8 cellular contexts compared by ENCODE assay signal in the genomic region with DNA sequence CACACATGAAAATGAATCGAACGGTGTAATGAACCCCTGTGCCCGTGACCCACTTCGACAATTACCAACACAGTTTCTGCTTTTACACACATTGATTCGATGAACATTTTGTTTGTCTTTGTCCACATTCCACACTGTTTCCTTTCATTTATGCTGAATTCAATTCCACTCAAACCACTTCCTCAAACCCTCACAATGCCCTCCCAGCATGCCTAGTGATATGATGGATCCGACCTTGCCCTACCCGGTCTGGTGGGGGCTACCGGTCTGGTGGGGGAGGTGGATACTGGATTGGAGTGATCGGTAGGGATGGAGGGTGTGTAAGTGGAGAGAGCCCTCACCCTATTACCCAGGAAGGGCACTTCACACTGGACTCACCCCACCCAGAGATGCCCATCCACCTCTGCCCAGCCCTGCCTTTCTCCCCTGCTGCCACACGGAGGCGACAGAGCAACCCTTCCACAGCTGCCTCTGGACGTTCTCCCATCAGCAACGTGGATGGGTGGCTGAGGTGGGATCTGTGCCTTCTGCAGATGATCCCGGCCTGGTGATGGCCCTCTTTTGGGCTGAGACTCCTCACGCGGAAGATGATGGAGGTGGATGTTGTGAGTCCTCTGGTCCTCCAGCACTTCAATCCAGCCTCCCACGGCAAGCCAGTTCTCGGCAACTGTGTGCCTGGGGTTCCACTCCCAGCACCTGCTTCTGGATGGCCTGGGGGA. TPM values are rescaled to one million over a fixed set of nuclear protein-coding genes. Genes with fewer than 3 reads are reported as not detected.
DNase-seq lines count a peak whose midpoint lies in the region; ATAC-seq and TF ChIP-seq lines count a peak whose summit lies in the region.

No MANE protein-coding gene starts in this region.

- 33 to 34% methylated on average over 18 of the region's 18 CpGs for WGBS in GM23248 (ENCODE audit: low coverage in 1 of 2, low lambda C conversion rate in 2 of 2, missing lambda C conversion rate in 2 of 2), 2 experiments

- H3F3A ChIP-seq in GM23248 (ENCODE audit: insufficient read depth), result peaks cover 24% of the 10 kb centered on the region; the same call in 1 of the 2 replicates

- no peaks in the 10 kb centered on the region for H3K79me2 ChIP-seq in GM23248 (ENCODE audit: insufficient read depth)

- no peaks in the 10 kb centered on the region for H3K36me3 ChIP-seq in GM23248 (ENCODE audit: low read depth)
- H3K36me3 ChIP-seq in lower lobe of right lung, result no peaks in the 10 kb centered on the region

- H3K9ac ChIP-seq in GM23248, result peak overlapping the region; percentile 48

- peak overlapping the region; percentile 48 for H2AFZ ChIP-seq in GM23248

- peak in 55 of 56 donors; percentile 18 to 81 (median 69) for TF ChIP-seq CTCF in dorsolateral prefrontal cortex (IDR thresholded peaks at IDR 0.05 in 54 of 56, conservative IDR thresholded peaks at IDR 0.05 in 2 of 56; ENCODE audit: low read depth in 1 of 56, partially characterized antibody in 56 of 56)
- peak; percentile 84 for TF ChIP-seq CTCF in lower lobe of right lung (IDR thresholded peaks at IDR 0.05)

- H3K4me2 ChIP-seq in GM23248 (ENCODE audit: unreplicated experiment), result peak overlapping the region; percentile 67

- DNase-seq in AG20443 (ENCODE audit: low spot score) (peak; percentile 82), GM23248 (peak; percentile 88), NCI-H510A treated with DMSO at 0.1 percent for 48 hours (lab: John Stamatoyannopoulos, UW) (peak; percentile 65), dorsolateral prefrontal cortex (peak in 8 of 10 donors; percentile 24 to 68 (median 48)), lower lobe of right lung (peak; percentile 79)
- peak; percentile 18 to 36 for DNase-seq in activated CD4-positive, alpha-beta T cell treated with anti-CD3 and anti-CD28 coated beads, Interleukin-2, amount 50 U/mL, for 24 hours (ENCODE audit: low read depth in 1 of 2, low spot score in 1 of 2)
- peak; percentile 4 for DNase-seq in stimulated activated CD8-positive, alpha-beta memory T cell treated with anti-CD3 and anti-CD28 coated beads, Interleukin-15, amount 100 ng/mL, for 1 hour (ENCODE audit: low read depth)

- no peaks in the 10 kb centered on the region for H3K9me2 ChIP-seq in GM23248 (ENCODE audit: insufficient read depth)

- H3K4me1 ChIP-seq in GM23248 (ENCODE audit: insufficient read depth) (peaks cover 15% of the 10 kb centered on the region), lower lobe of right lung (peaks cover 21% of the 10 kb centered on the region)

- H3K27me3 ChIP-seq in GM23248 (replicated peaks; ENCODE audit: insufficient read depth) (no peaks in the 10 kb centered on the region), dorsolateral prefrontal cortex (no peaks in the 10 kb centered on the region), lower lobe of right lung (ENCODE audit: low read depth) (no peaks in the 10 kb centered on the region)

- ATAC-seq in lower lobe of right lung (peak; percentile 90 to 92), GM18519 (IDR thresholded peaks at IDR 0.05; ENCODE audit: low FRiP score, unreplicated experiment) (no peak)

- intact Hi-C loops in dorsolateral prefrontal cortex (cut with DNase I) (loop anchor here (2.0 to 5.0 kb wide), 4 partner anchors 52 to 708 kb away; no protein-coding TSS in a partner anchor), lower lobe of right lung (cut with DNase I) (no loop called here)

- no peaks in the 10 kb centered on the region for H3K9me3 ChIP-seq in GM23248 (ENCODE audit: low read depth)
- H3K9me3 ChIP-seq in lower lobe of right lung, result no peaks in the 10 kb centered on the region

- no peaks in the 10 kb centered on the region for H4K20me1 ChIP-seq in GM23248 (ENCODE audit: insufficient read depth)

- in situ Hi-C loops in GM23248 (cut with MboI), result loop anchor here (10.0 kb wide), 1 partner anchor 100 kb away; no protein-coding TSS in a partner anchor

- H3K4me3 ChIP-seq in GM23248, result no peak overlapping the region
- H3K4me3 ChIP-seq in dorsolateral prefrontal cortex, result no peak overlapping the region
- no peak overlapping the region for H3K4me3 ChIP-seq in lower lobe of right lung

- H3K27ac ChIP-seq in GM23248, result peak overlapping the region; percentile 72
- no peak overlapping the region for H3K27ac ChIP-seq in dorsolateral prefrontal cortex
- no peak overlapping the region for H3K27ac ChIP-seq in lower lobe of right lung

RNA-seq across cellular contexts. Expression of a gene that starts 33.0 kb away (rescaled TPM):
- total RNA-seq in GM23248 (2014; rRNA removed; shearing (Covaris generic)), result not detected in 2 replicates
- not detected in 2 replicates for polyA plus RNA-seq in GM23248 (2016; fragmentation: Nextera tagmentation; extraction: Ambion mirVana)
- total RNA-seq in dorsolateral prefrontal cortex (1 to 10 TPM in 94 of 120 experiments, under 1 TPM in 25, not detected in 1; 0.28 to 5.8 (median 1.6) TPM), lower lobe of right lung (6.5 TPM)

RNA-seq across cellular contexts. Expression of a gene that starts 43.0 kb away (rescaled TPM):
- total RNA-seq in GM23248 (2014; rRNA removed; shearing (Covaris generic)), result 8.1 and 9.1 TPM in 2 replicates
- polyA plus RNA-seq in GM23248 (2016; fragmentation: Nextera tagmentation; extraction: Ambion mirVana), result 17.6 and 19.8 TPM in 2 replicates
- total RNA-seq in dorsolateral prefrontal cortex, result 10 to 100 TPM; 35.0 to 92.4 (median 54.7) TPM
- 59.0 TPM for total RNA-seq in lower lobe of right lung

Comparison
In these comparisons a context has a peak if more than half of its experiments do, and no peak if none do; other contexts are left out.
1. DNase-seq: peak in every context shown above with its lines; median percentile 88 in GM23248; 82 in AG20443; 79 in lower lobe of right lung; 65 in NCI-H510A treated with DMSO at 0.1 percent for 48 hours; 48 in dorsolateral prefrontal cortex; 27 in activated CD4-positive, alpha-beta T cell treated with anti-CD3 and anti-CD28 coated beads, Interleukin-2, amount 50 U/mL, for 24 hours; 4 in stimulated activated CD8-positive, alpha-beta memory T cell treated with anti-CD3 and anti-CD28 coated beads, Interleukin-15, amount 100 ng/mL, for 1 hour.